Comparison of ENCODE assay signal across 16 cellular contexts in genomic region chr5:40381676-40382363, GRCh38.
DNase-seq lines count a peak whose midpoint lies in the region; ATAC-seq, FAIRE-seq and TF ChIP-seq lines count a peak whose summit lies in the region.
"Had no signal": no experiment of that assay in that cellular context is flagged by ENCODE, and none has a peak within 500 bp of the region (broad histone marks: within the 10 kb centered on the region; RNA-seq: fewer than 3 reads in every experiment).

No MANE protein-coding gene starts in this region.

- no peak for TF ChIP-seq CTCF in MCF 10A (IDR thresholded peaks at IDR 0.05; ENCODE audit: unreplicated experiment)
- no peak for TF ChIP-seq CTCF in breast epithelium (IDR thresholded peaks at IDR 0.05)
- TF ChIP-seq CTCF in Panc1 (IDR thresholded peaks at IDR 0.05) = no peak
- TF ChIP-seq CTCF in endothelial cell of umbilical vein (IDR thresholded peaks at IDR 0.05; ENCODE audit: extremely low read depth in 1 of 2, insufficient read depth in 1 of 2, low read depth in 1 of 2, low read length in 2 of 2) = no peak

- H3K4me3 ChIP-seq in breast epithelium (no peak overlapping the region), Panc1 (ENCODE audit: low read depth in 2 of 2, low read length in 2 of 2) (no peak overlapping the region), endothelial cell of umbilical vein (replicated peaks in 1 of 3; ENCODE audit: insufficient read depth in 1 of 3, low read depth in 1 of 3, low read length in 3 of 3) (no peak overlapping the region)
- H3K4me3 ChIP-seq: body of pancreas had no signal

- H3K9me3 ChIP-seq in breast epithelium = no peaks in the 10 kb centered on the region
- peaks cover 3% of the 10 kb centered on the region; the same call in 1 of the 2 replicates for H3K9me3 ChIP-seq in Panc1 (ENCODE audit: control insufficient read depth, insufficient read depth, low read depth, low read length)
- H3K9me3 ChIP-seq in endothelial cell of umbilical vein (replicated peaks; ENCODE audit: control insufficient read depth, insufficient read depth, low read length) = no peaks in the 10 kb centered on the region
- H3K9me3 ChIP-seq: body of pancreas had no signal

- no peaks in the 10 kb centered on the region for H3K36me3 ChIP-seq in breast epithelium
- no peaks in the 10 kb centered on the region for H3K36me3 ChIP-seq in Panc1 (ENCODE audit: control insufficient read depth, insufficient read depth, low read length)
- no peaks in the 10 kb centered on the region for H3K36me3 ChIP-seq in endothelial cell of umbilical vein (ENCODE audit: control insufficient read depth in 2 of 2, extremely low read depth in 1 of 2, insufficient read depth in 2 of 2, low read length in 2 of 2)

- ATAC-seq in Panc1 = peak; percentile 60
- ATAC-seq: body of pancreas; effector memory CD8-positive, alpha-beta T cell had no signal

- CTCF ChIA-PET in MCF 10A (lab: Yijun Ruan, JAX) = no interaction called here
- CTCF ChIA-PET in Panc1 (lab: Charles Lee) = no interaction called here
- CTCF ChIA-PET in endothelial cell of umbilical vein (lab: Charles Lee) = interaction anchor here (0.6 kb wide), 1 partner anchor 299 kb away, joined by 3 read pairs; no protein-coding TSS in a partner anchor

- no peaks in the 10 kb centered on the region for H4K20me1 ChIP-seq in endothelial cell of umbilical vein (replicated peaks; ENCODE audit: control insufficient read depth, extremely low read depth, insufficient read depth, low read length)

- H3K27ac ChIP-seq in breast epithelium = no peak overlapping the region
- H3K27ac ChIP-seq in Panc1 (ENCODE audit: low read length) = no peak overlapping the region
- peak overlapping the region; percentile 30 for H3K27ac ChIP-seq in endothelial cell of umbilical vein (ENCODE audit: insufficient read depth, low read depth, low read length)
- H3K27ac ChIP-seq: body of pancreas had no signal

- dilution Hi-C loops in endothelial cell of umbilical vein (cut with MboI; ENCODE audit: extremely low pct_ligation_motif_present, low sequenced_read_pairs) = no loop called here

- H3K4me1 Mint-ChIP-seq in MCF 10A (ENCODE audit: insufficient read depth, unreplicated experiment) = peaks cover 26% of the 10 kb centered on the region
- peaks cover 89% of the 10 kb centered on the region for H3K4me1 Mint-ChIP-seq in stimulated activated naive CD8-positive, alpha-beta T cell treated with anti-CD3 and anti-CD28 coated beads, Interleukin-15, Interleukin-2, amounts not matched to agents 100 ng/mL and 50 ng/mL, for 24 hours (ENCODE audit: low read depth)

- FAIRE-seq in endothelial cell of umbilical vein (lab: Jason Lieb, UNC) = no peak

- no peak overlapping the region for H3K9ac ChIP-seq in endothelial cell of umbilical vein (replicated peaks; ENCODE audit: extremely low read depth, insufficient read depth, low read length)

- H3K36me3 Mint-ChIP-seq in MCF 10A (ENCODE audit: insufficient read depth, unreplicated experiment) = no peaks in the 10 kb centered on the region
- peaks cover 6% of the 10 kb centered on the region for H3K36me3 Mint-ChIP-seq in stimulated activated naive CD8-positive, alpha-beta T cell treated with anti-CD3 and anti-CD28 coated beads, Interleukin-15, Interleukin-2, amounts not matched to agents 100 ng/mL and 50 ng/mL, for 24 hours (ENCODE audit: low read depth)

- H3K9me3 Mint-ChIP-seq in MCF 10A (ENCODE audit: unreplicated experiment) = no peaks in the 10 kb centered on the region
- H3K9me3 Mint-ChIP-seq in stimulated activated naive CD8-positive, alpha-beta T cell treated with anti-CD3 and anti-CD28 coated beads, Interleukin-15, Interleukin-2, amounts not matched to agents 100 ng/mL and 50 ng/mL, for 24 hours = peaks cover 3% of the 10 kb centered on the region
- H3K9me3 Mint-ChIP-seq: effector memory CD8-positive, alpha-beta T cell had no signal

- DNase-seq in MCF 10A (ENCODE audit: unreplicated experiment) (peak; percentile 59), breast epithelium (ENCODE audit: low spot score in 2 of 2) (no peak), Panc1 (ENCODE audit: low read depth, low spot score) (peak; percentile 85), endothelial cell of umbilical vein (ENCODE audit: low read depth, low spot score) (peak; percentile 51), NCI-H446 (lab: John Stamatoyannopoulos, UW) (no peak), NCI-H2029 treated with DMSO at 0.1 percent for 48 hours (lab: John Stamatoyannopoulos, UW) (no peak), NAMALWA (ENCODE audit: low spot score) (no peak)
- DNase-seq: activated CD8-positive, alpha-beta memory T cell treated with anti-CD3 and anti-CD28 coated beads, Interleukin-2, amount 50 U/mL, for 48 hours; body of pancreas; DMS153; effector memory CD8-positive, alpha-beta T cell; NCI-H1694 treated with DMSO at 0.1 percent for 48 hours; NCI-H748 treated with DMSO at 0.1 percent for 48 hours; stimulated activated CD8-positive, alpha-beta memory T cell treated with anti-CD3 and anti-CD28 coated beads, Interleukin-4, amount 100 ng/mL, for 48 hours had no signal

- no peaks in the 10 kb centered on the region for H3K27me3 Mint-ChIP-seq in MCF 10A (ENCODE audit: insufficient read depth, unreplicated experiment)
- H3K27me3 Mint-ChIP-seq in stimulated activated naive CD8-positive, alpha-beta T cell treated with anti-CD3 and anti-CD28 coated beads, Interleukin-15, Interleukin-2, amounts not matched to agents 100 ng/mL and 50 ng/mL, for 24 hours = no peaks in the 10 kb centered on the region
- H3K27me3 Mint-ChIP-seq: effector memory CD8-positive, alpha-beta T cell; progenitor cell of endocrine pancreas had no signal

- POLR2A ChIA-PET in MCF 10A (lab: Yijun Ruan, JAX) (interaction anchor here (0.6 to 1.2 kb wide), 5 partner anchors 29 to 231 kb away, joined by 3 to 6 read pairs (median 3); no protein-coding TSS in a partner anchor), Panc1 (lab: Charles Lee) (no interaction called here), endothelial cell of umbilical vein (lab: Charles Lee) (no interaction called here)

- BruUV-seq in MCF 10A (replicated peaks; lab: Mats Ljungman, UMichigan) (no TSS peak), Panc1 (replicated peaks; lab: Mats Ljungman, UMichigan) (no TSS peak), endothelial cell of umbilical vein (replicated peaks; lab: Mats Ljungman, UMichigan) (TSS peak; percentile 54)

- no peak overlapping the region for H3K4me3 Mint-ChIP-seq in MCF 10A (ENCODE audit: unreplicated experiment)
- H3K4me3 Mint-ChIP-seq in stimulated activated naive CD8-positive, alpha-beta T cell treated with anti-CD3 and anti-CD28 coated beads, Interleukin-15, Interleukin-2, amounts not matched to agents 100 ng/mL and 50 ng/mL, for 24 hours = no peak overlapping the region
- H3K4me3 Mint-ChIP-seq: effector memory CD8-positive, alpha-beta T cell had no signal

- H2AFZ ChIP-seq in endothelial cell of umbilical vein (ENCODE audit: low read depth, low read length) = no peak overlapping the region

- H3K4me2 ChIP-seq in endothelial cell of umbilical vein (ENCODE audit: insufficient read depth, low read length) = peak overlapping the region; percentile 8

- H3K4me1 ChIP-seq in breast epithelium = no peaks in the 10 kb centered on the region
- H3K4me1 ChIP-seq in Panc1 (ENCODE audit: control insufficient read depth, insufficient read depth, low read length) = peaks cover 8% of the 10 kb centered on the region
- peaks cover 11% of the 10 kb centered on the region for H3K4me1 ChIP-seq in endothelial cell of umbilical vein (ENCODE audit: control insufficient read depth, extremely low read depth, insufficient read depth, low read length)
- H3K4me1 ChIP-seq: body of pancreas had no signal

- no peak overlapping the region for H3K27ac Mint-ChIP-seq in MCF 10A (ENCODE audit: low read depth, unreplicated experiment)
- peak overlapping the region; percentile 54 for H3K27ac Mint-ChIP-seq in stimulated activated naive CD8-positive, alpha-beta T cell treated with anti-CD3 and anti-CD28 coated beads, Interleukin-15, Interleukin-2, amounts not matched to agents 100 ng/mL and 50 ng/mL, for 24 hours
- H3K27ac Mint-ChIP-seq: effector memory CD8-positive, alpha-beta T cell; progenitor cell of endocrine pancreas had no signal

- in situ Hi-C loops in Panc1 (cut with HindIII; ENCODE audit: low pct_unique_long_range_greater_than_20kb, low sequenced_read_pairs) = no loop called here

- TF ChIP-seq POLR2A in breast epithelium (IDR thresholded peaks at IDR 0.05) (no peak), endothelial cell of umbilical vein (IDR thresholded peaks at IDR 0.05; ENCODE audit: low read depth, low read length) (no peak)

- no peaks in the 10 kb centered on the region for H3K9me1 ChIP-seq in endothelial cell of umbilical vein (replicated peaks; ENCODE audit: control insufficient read depth, extremely low read depth, insufficient read depth, low read length)

- H3K27me3 ChIP-seq in breast epithelium = no peaks in the 10 kb centered on the region
- no peaks in the 10 kb centered on the region for H3K27me3 ChIP-seq in Panc1 (ENCODE audit: control insufficient read depth, insufficient read depth, low read length)
- no peaks in the 10 kb centered on the region for H3K27me3 ChIP-seq in endothelial cell of umbilical vein (ENCODE audit: control insufficient read depth in 2 of 2, insufficient read depth in 2 of 2, low read length in 2 of 2)
- H3K27me3 ChIP-seq: body of pancreas had no signal

- H3K79me2 ChIP-seq in endothelial cell of umbilical vein (ENCODE audit: control insufficient read depth, insufficient read depth, low read length) = no peaks in the 10 kb centered on the region

- intact Hi-C loops in MCF 10A (cut with micrococcal nuclease) = loop anchor here (2.0 to 10.0 kb wide), 4 partner anchors 95 to 667 kb away; partner anchors contain the start of gene PTGER4
- intact Hi-C loops in breast epithelium (cut with DNase I; ENCODE audit: low total_unique reads) = no loop called here
- intact Hi-C loops in Panc1 (cut with micrococcal nuclease; ENCODE audit: unreplicated experiment) = no loop called here
- intact Hi-C loops in endothelial cell of umbilical vein (cut with micrococcal nuclease) = loop anchor here (1.0 kb wide), 1 partner anchor 28 kb away; no protein-coding TSS in a partner anchor

TF ChIP-seq in endothelial cell of umbilical vein, 7 proteins besides CTCF, POLR2A, EP300 and RAD21:
- TF ChIP-seq FOS (IDR thresholded peaks at IDR 0.05; ENCODE audit: borderline replicate concordance, insufficient read depth, low read length) (peak; percentile 63), MYC (IDR thresholded peaks at IDR 0.05; ENCODE audit: low read depth, low read length) (no peak), EZH2 (IDR thresholded peaks at IDR 0.05; ENCODE audit: borderline replicate concordance, low read depth, low read length, severe bottlenecking) (no peak), MAX (IDR thresholded peaks at IDR 0.05; ENCODE audit: insufficient read depth, insufficient read length) (no peak), POLR2AphosphoS5 (IDR thresholded peaks at IDR 0.05; ENCODE audit: insufficient read depth, low read depth, low read length) (no peak), GATA2 (IDR thresholded peaks at IDR 0.05; ENCODE audit: insufficient read depth, insufficient read length, low read depth, low read length) (peak; percentile 86), JUN (IDR thresholded peaks at IDR 0.05; ENCODE audit: borderline replicate concordance, insufficient read depth, insufficient read length, low read depth) (peak; percentile 39)

Comparison
In these comparisons a context has a peak if more than half of its experiments do, and no peak if none do; other contexts are left out.
1. DNase-seq: peak in MCF 10A (single experiment), Panc1 (single experiment) and endothelial cell of umbilical vein (single experiment); none in breast epithelium (0 of 2), NCI-H446 (0 of 2), NCI-H2029 treated with DMSO at 0.1 percent for 48 hours (single experiment) and NAMALWA (single experiment).
2. intact Hi-C loops: an anchor here in MCF 10A (2.0 to 10.0 kb wide) and endothelial cell of umbilical vein (1.0 kb wide); none called in breast epithelium and Panc1.